In the genomic region with DNA sequence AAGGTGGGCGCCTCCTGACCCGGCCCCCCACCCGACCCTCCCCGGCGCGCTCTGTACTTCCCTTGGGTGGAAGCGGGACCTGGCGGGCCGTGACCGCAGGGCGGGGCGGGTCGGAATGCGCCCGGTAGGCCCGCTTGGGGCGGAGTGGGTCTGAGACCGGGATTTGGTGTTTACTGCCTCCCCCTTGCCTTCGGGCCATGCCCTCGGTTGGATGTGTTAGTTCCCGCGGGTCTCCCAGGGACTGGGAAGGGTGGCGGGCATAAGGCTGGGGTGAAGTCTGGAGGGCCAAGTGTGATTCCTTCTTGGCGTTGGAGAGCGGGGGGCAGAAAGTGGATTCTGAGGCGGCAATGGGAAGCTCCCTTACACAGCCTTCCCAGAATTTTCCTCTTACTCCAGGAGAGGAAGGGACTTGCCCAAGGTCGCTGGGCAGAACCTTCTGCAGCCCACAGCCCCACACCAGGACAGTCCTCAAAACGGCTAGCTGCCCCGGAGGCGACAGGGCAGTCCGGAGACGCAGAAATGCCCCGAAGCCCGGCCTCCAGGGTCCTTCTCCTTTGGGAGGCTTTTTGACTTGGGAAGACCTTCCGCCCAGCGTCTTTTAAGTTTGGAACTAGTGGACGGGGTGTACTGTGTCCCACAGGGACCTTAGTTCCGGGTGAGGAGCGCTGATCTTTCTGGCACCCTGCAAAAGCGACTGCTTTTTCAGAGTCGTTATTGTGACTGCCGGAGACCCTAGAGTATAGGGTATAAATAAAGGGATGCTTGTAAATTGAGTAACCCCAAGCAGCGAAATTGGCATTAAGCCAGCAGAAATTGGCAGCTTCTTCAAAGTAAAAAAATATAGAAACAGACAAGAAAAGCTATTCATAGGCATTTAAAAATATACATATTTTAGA, we compare ENCODE assay signal across 8 cellular contexts. TPM values are rescaled to one million over a fixed set of nuclear protein-coding genes. Genes with fewer than 3 reads are reported as not detected.
DNase-seq lines count a peak whose midpoint lies in the region; ATAC-seq and TF ChIP-seq lines count a peak whose summit lies in the region.

No MANE protein-coding gene starts in this region.

- no peaks in the 10 kb centered on the region for H3K9me3 ChIP-seq in T-helper 17 cell (ENCODE audit: control insufficient read depth, low read length, poor library complexity, severe bottlenecking)
- no peaks in the 10 kb centered on the region for H3K9me3 ChIP-seq in colonic mucosa
- peaks cover 0 to 6% (median 0%) of the 10 kb centered on the region in 4 donors for H3K9me3 ChIP-seq in liver (ENCODE audit: control insufficient read depth in 4 of 4, low read length in 3 of 4)

- H3K36me3 ChIP-seq in colonic mucosa (no peaks in the 10 kb centered on the region), liver (ENCODE audit: control insufficient read depth in 4 of 4, insufficient read depth in 3 of 4, low read depth in 1 of 4, low read length in 3 of 4) (no peaks in the 10 kb centered on the region)

- no peaks in the 10 kb centered on the region for H3K4me1 ChIP-seq in colonic mucosa
- H3K4me1 ChIP-seq in liver (ENCODE audit: control insufficient read depth in 4 of 4, insufficient read depth in 4 of 4, low read length in 3 of 4): peaks cover 2 to 11% (median 7%) of the 10 kb centered on the region in 4 donors

- peak overlapping the region; percentile 86 for H3K27ac ChIP-seq in colonic mucosa
- H3K27ac ChIP-seq in liver (ENCODE audit: low read depth in 1 of 2, low read length in 2 of 2): peak overlapping the region; percentile 59 to 86

- no peak overlapping the region for H3K27ac Mint-ChIP-seq in T-helper 17 cell
- no peak overlapping the region for H3K27ac Mint-ChIP-seq in stimulated activated naive CD8-positive, alpha-beta T cell treated with anti-CD3 and anti-CD28 coated beads, Interleukin-15, amount 100 ng/mL, for 72 hours

- H3K27me3 Mint-ChIP-seq in T-helper 17 cell: peaks cover 11% of the 10 kb centered on the region
- H3K27me3 Mint-ChIP-seq in stimulated activated naive CD8-positive, alpha-beta T cell treated with anti-CD3 and anti-CD28 coated beads, Interleukin-15, amount 100 ng/mL, for 72 hours: peaks cover 61% of the 10 kb centered on the region

- peak overlapping the region; percentile 96 for H3K4me3 ChIP-seq in colonic mucosa
- H3K4me3 ChIP-seq in liver (ENCODE audit: low read depth in 1 of 3, low read length in 3 of 3): peak overlapping the region; percentile 84 to 99 (median 92)

- H3K36me3 Mint-ChIP-seq in T-helper 17 cell (ENCODE audit: low read depth): no peaks in the 10 kb centered on the region

- WGBS in liver: 8% methylated on average over 43 of the region's 43 CpGs

- H3K4me1 Mint-ChIP-seq in T-helper 17 cell: peaks cover 8% of the 10 kb centered on the region
- H3K4me1 Mint-ChIP-seq in stimulated activated naive CD8-positive, alpha-beta T cell treated with anti-CD3 and anti-CD28 coated beads, Interleukin-15, amount 100 ng/mL, for 72 hours: peaks cover 17% of the 10 kb centered on the region

- TF ChIP-seq RAD21 in liver (IDR thresholded peaks at IDR 0.05): peak in 1 of 2 donors; percentile 3

- peak overlapping the region; percentile 90 for H3K4me3 Mint-ChIP-seq in T-helper 17 cell
- peak overlapping the region; percentile 85 to 89 for H3K4me3 Mint-ChIP-seq in stimulated activated naive CD8-positive, alpha-beta T cell treated with anti-CD3 and anti-CD28 coated beads, Interleukin-15, amount 100 ng/mL, for 72 hours

- DNase-seq in G401 (ENCODE audit: low spot score) (peak; percentile 24), T-helper 17 cell (peak in 1 of 3 donors; percentile 5), colonic mucosa (peak; percentile 54), NCI-H2196 (lab: John Stamatoyannopoulos, UW; ENCODE audit: unreplicated experiment) (no peak)
- peak; percentile 14 to 29 for DNase-seq in stimulated activated naive CD8-positive, alpha-beta T cell treated with anti-CD3 and anti-CD28 coated beads, Interleukin-15, amount 100 ng/mL, for 72 hours

- in situ Hi-C loops in G401 (cut with HindIII; ENCODE audit: low sequenced_read_pairs): no loop called here

- H3K9ac ChIP-seq in colonic mucosa (ENCODE audit: low read depth in 2 of 2, low read length in 2 of 2): peak overlapping the region; percentile 90 to 94
- H3K9ac ChIP-seq in liver (ENCODE audit: low read depth in 1 of 2, low read length in 2 of 2): peak overlapping the region; percentile 36 to 43

- TF ChIP-seq CTCF in colonic mucosa (IDR thresholded peaks at IDR 0.05): no peak
- TF ChIP-seq CTCF in liver (IDR thresholded peaks at IDR 0.05; ENCODE audit: low read depth, low read length, missing input control): no peak

- ATAC-seq in GM19467 (IDR thresholded peaks at IDR 0.05; ENCODE audit: unreplicated experiment): peak; percentile 32
- peak; percentile 26 for ATAC-seq in HG03520 (IDR thresholded peaks at IDR 0.05; ENCODE audit: unreplicated experiment)
- peak; percentile 57 for ATAC-seq in T-helper 17 cell
- peak; percentile 72 for ATAC-seq in stimulated activated naive CD8-positive, alpha-beta T cell treated with anti-CD3 and anti-CD28 coated beads, Interleukin-15, amount 100 ng/mL, for 72 hours

- peaks cover 7 to 24% of the 10 kb centered on the region in 2 donors for H3K9me3 Mint-ChIP-seq in stimulated activated naive CD8-positive, alpha-beta T cell treated with anti-CD3 and anti-CD28 coated beads, Interleukin-15, amount 100 ng/mL, for 72 hours

- H3K27me3 ChIP-seq in colonic mucosa (no peaks in the 10 kb centered on the region), liver (ENCODE audit: control insufficient read depth in 4 of 4, insufficient read depth in 4 of 4, low read length in 3 of 4) (no peaks in the 10 kb centered on the region)

- intact Hi-C loops in colonic mucosa (cut with DNase I): no loop called here

TF ChIP-seq in liver, 16 proteins besides CTCF, POLR2A, EP300 and RAD21:
- no peak for TF ChIP-seq SP1 (IDR thresholded peaks at IDR 0.05)
- no peak for TF ChIP-seq EGR1 (IDR thresholded peaks at IDR 0.05; ENCODE audit: low read depth in 2 of 2)
- TF ChIP-seq YY1 (IDR thresholded peaks at IDR 0.05): no peak
- no peak for TF ChIP-seq JUND (IDR thresholded peaks at IDR 0.05)
- no peak for TF ChIP-seq HNF4A (conservative IDR thresholded peaks at IDR 0.05)
- TF ChIP-seq, protein P1, sequence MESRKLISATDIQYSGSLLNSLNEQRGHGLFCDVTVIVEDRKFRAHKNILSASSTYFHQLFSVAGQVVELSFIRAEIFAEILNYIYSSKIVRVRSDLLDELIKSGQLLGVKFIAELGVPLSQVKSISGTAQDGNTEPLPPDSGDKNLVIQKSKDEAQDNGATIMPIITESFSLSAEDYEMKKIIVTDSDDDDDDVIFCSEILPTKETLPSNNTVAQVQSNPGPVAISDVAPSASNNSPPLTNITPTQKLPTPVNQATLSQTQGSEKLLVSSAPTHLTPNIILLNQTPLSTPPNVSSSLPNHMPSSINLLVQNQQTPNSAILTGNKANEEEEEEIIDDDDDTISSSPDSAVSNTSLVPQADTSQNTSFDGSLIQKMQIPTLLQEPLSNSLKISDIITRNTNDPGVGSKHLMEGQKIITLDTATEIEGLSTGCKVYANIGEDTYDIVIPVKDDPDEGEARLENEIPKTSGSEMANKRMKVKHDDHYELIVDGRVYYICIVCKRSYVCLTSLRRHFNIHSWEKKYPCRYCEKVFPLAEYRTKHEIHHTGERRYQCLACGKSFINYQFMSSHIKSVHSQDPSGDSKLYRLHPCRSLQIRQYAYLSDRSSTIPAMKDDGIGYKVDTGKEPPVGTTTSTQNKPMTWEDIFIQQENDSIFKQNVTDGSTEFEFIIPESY (IDR thresholded peaks at IDR 0.05): no peak
- TF ChIP-seq, protein P2, sequence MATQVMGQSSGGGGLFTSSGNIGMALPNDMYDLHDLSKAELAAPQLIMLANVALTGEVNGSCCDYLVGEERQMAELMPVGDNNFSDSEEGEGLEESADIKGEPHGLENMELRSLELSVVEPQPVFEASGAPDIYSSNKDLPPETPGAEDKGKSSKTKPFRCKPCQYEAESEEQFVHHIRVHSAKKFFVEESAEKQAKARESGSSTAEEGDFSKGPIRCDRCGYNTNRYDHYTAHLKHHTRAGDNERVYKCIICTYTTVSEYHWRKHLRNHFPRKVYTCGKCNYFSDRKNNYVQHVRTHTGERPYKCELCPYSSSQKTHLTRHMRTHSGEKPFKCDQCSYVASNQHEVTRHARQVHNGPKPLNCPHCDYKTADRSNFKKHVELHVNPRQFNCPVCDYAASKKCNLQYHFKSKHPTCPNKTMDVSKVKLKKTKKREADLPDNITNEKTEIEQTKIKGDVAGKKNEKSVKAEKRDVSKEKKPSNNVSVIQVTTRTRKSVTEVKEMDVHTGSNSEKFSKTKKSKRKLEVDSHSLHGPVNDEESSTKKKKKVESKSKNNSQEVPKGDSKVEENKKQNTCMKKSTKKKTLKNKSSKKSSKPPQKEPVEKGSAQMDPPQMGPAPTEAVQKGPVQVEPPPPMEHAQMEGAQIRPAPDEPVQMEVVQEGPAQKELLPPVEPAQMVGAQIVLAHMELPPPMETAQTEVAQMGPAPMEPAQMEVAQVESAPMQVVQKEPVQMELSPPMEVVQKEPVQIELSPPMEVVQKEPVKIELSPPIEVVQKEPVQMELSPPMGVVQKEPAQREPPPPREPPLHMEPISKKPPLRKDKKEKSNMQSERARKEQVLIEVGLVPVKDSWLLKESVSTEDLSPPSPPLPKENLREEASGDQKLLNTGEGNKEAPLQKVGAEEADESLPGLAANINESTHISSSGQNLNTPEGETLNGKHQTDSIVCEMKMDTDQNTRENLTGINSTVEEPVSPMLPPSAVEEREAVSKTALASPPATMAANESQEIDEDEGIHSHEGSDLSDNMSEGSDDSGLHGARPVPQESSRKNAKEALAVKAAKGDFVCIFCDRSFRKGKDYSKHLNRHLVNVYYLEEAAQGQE (IDR thresholded peaks at IDR 0.05): no peak
- TF ChIP-seq TAF1 (conservative IDR thresholded peaks at IDR 0.05): no peak
- no peak for TF ChIP-seq NR2F2 (IDR thresholded peaks at IDR 0.05)
- TF ChIP-seq, protein P3, sequence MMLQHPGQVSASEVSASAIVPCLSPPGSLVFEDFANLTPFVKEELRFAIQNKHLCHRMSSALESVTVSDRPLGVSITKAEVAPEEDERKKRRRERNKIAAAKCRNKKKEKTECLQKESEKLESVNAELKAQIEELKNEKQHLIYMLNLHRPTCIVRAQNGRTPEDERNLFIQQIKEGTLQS (IDR thresholded peaks at IDR 0.05): no peak
- TF ChIP-seq GABPA (IDR thresholded peaks at IDR 0.05 in 1 of 2, conservative IDR thresholded peaks at IDR 0.05 in 1 of 2): no peak
- no peak for TF ChIP-seq FOXA1 (IDR thresholded peaks at IDR 0.05)
- TF ChIP-seq, protein P4, sequence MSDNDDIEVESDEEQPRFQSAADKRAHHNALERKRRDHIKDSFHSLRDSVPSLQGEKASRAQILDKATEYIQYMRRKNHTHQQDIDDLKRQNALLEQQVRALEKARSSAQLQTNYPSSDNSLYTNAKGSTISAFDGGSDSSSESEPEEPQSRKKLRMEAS (IDR thresholded peaks at IDR 0.05): no peak
- TF ChIP-seq RXRA (IDR thresholded peaks at IDR 0.05): no peak
- TF ChIP-seq FOXA2 (IDR thresholded peaks at IDR 0.05): no peak
- TF ChIP-seq HNF4G (IDR thresholded peaks at IDR 0.05): no peak

RNA-seq across cellular contexts. Expression of a gene that starts 0.6 kb away (rescaled TPM):
- total RNA-seq in G401 (2014; rRNA removed; shearing (Covaris generic)): 28.9 and 45.9 TPM in 2 replicates
- total RNA-seq in T-helper 17 cell (1 to 10 TPM; 6.1 to 7.5 TPM), colonic mucosa (10 to 100 TPM; 13.1 to 21.2 TPM), liver (1 to 10 TPM; 7.3 to 8.4 TPM)
- 1 to 10 TPM; 4.0 to 4.3 TPM for polyA plus RNA-seq in liver
